ENCODE assay signal across 12 cellular contexts in genomic region chr6:45433533-45434400, GRCh38. TPM values are rescaled to one million over a fixed set of nuclear protein-coding genes. Genes with fewer than 3 reads are reported as not detected.
DNase-seq lines count a peak whose midpoint lies in the region; ATAC-seq and TF ChIP-seq lines count a peak whose summit lies in the region.
"Had no signal": no experiment of that assay in that cellular context is flagged by ENCODE, and none has a peak within 500 bp of the region (broad histone marks: within the 10 kb centered on the region; RNA-seq: fewer than 3 reads in every experiment).

No MANE protein-coding gene starts in this region.

- peaks cover 4% of the 10 kb centered on the region for H3K27me3 Mint-ChIP-seq in T-helper 1 cell treated with Interleukin-12 subunit alpha and Interleukin-12 subunit beta and Interleukin-4 antibody, amounts not matched to agents 30 μg/mL and 1 μg/mL, for 36 hours (ENCODE audit: low read depth)
- peaks cover 4% of the 10 kb centered on the region for H3K27me3 Mint-ChIP-seq in activated naive CD8-positive, alpha-beta T cell treated with anti-CD3 and anti-CD28 coated beads, Interleukin-2, amount 50 U/mL, for 24 hours
- no peaks in the 10 kb centered on the region for H3K27me3 Mint-ChIP-seq in osteocyte (ENCODE audit: unreplicated experiment)

- H3K4me3 ChIP-seq in NB4 (ENCODE audit: low read depth, low read length): no peak overlapping the region
- H3K4me3 ChIP-seq: skin epidermis had no signal

- peaks cover 52% of the 10 kb centered on the region for H3K4me1 Mint-ChIP-seq in T-helper 1 cell treated with Interleukin-12 subunit alpha and Interleukin-12 subunit beta and Interleukin-4 antibody, amounts not matched to agents 30 μg/mL and 1 μg/mL, for 36 hours (ENCODE audit: low read depth)
- H3K4me1 Mint-ChIP-seq in activated naive CD8-positive, alpha-beta T cell treated with anti-CD3 and anti-CD28 coated beads, Interleukin-2, amount 50 U/mL, for 24 hours: peaks cover 87% of the 10 kb centered on the region
- peaks cover 86% of the 10 kb centered on the region for H3K4me1 Mint-ChIP-seq in osteocyte (ENCODE audit: unreplicated experiment)

- H3K27ac Mint-ChIP-seq in T-helper 1 cell treated with Interleukin-12 subunit alpha and Interleukin-12 subunit beta and Interleukin-4 antibody, amounts not matched to agents 30 μg/mL and 1 μg/mL, for 36 hours: peak overlapping the region; percentile 55
- H3K27ac Mint-ChIP-seq in activated naive CD8-positive, alpha-beta T cell treated with anti-CD3 and anti-CD28 coated beads, Interleukin-2, amount 50 U/mL, for 24 hours: peak overlapping the region; percentile 73
- peak overlapping the region; percentile 83 for H3K27ac Mint-ChIP-seq in osteocyte (ENCODE audit: unreplicated experiment)

- H3K4me3 Mint-ChIP-seq in T-helper 1 cell treated with Interleukin-12 subunit alpha and Interleukin-12 subunit beta and Interleukin-4 antibody, amounts not matched to agents 30 μg/mL and 1 μg/mL, for 36 hours: peak overlapping the region; percentile 33
- H3K4me3 Mint-ChIP-seq in activated naive CD8-positive, alpha-beta T cell treated with anti-CD3 and anti-CD28 coated beads, Interleukin-2, amount 50 U/mL, for 24 hours: peak overlapping the region; percentile 42
- H3K4me3 Mint-ChIP-seq in osteocyte (ENCODE audit: unreplicated experiment): no peak overlapping the region

- DNase-seq in T-helper 1 cell (no peak), NB4 (ENCODE audit: low read depth) (peak; percentile 39), osteocyte (ENCODE audit: extremely low spot score, unreplicated experiment) (no peak), NAMALWA (ENCODE audit: low spot score) (no peak)
- no peak for DNase-seq in activated naive CD8-positive, alpha-beta T cell treated with anti-CD3 and anti-CD28 coated beads, Interleukin-2, amount 50 U/mL, for 24 hours
- no peak for DNase-seq in stimulated activated CD4-positive, alpha-beta T cell treated with anti-CD3 and anti-CD28 coated beads, Interleukin-12 subunit alpha, Interleukin-12 subunit beta, amount 100 ng/mL, for 4 hours
- DNase-seq: cortex of kidney, NCI-H1436 treated with DMSO at 0.1 percent for 48 hours, NCI-H524 had no signal

- ATAC-seq in activated naive CD8-positive, alpha-beta T cell treated with anti-CD3 and anti-CD28 coated beads, Interleukin-2, amount 50 U/mL, for 24 hours: no peak
- ATAC-seq in GM18519 (IDR thresholded peaks at IDR 0.05; ENCODE audit: low FRiP score, unreplicated experiment): no peak

- no peak for TF ChIP-seq POLR2A in NB4 (IDR thresholded peaks at IDR 0.05; ENCODE audit: extremely low read depth, insufficient read length)

- TF ChIP-seq CTCF in NB4 (IDR thresholded peaks at IDR 0.05; ENCODE audit: low read depth, low read length) (no peak), osteocyte (IDR thresholded peaks at IDR 0.05) (no peak)

- H3K9me3 Mint-ChIP-seq in T-helper 1 cell treated with Interleukin-12 subunit alpha and Interleukin-12 subunit beta and Interleukin-4 antibody, amounts not matched to agents 30 μg/mL and 1 μg/mL, for 36 hours: no peaks in the 10 kb centered on the region
- H3K9me3 Mint-ChIP-seq in activated naive CD8-positive, alpha-beta T cell treated with anti-CD3 and anti-CD28 coated beads, Interleukin-2, amount 50 U/mL, for 24 hours: no peaks in the 10 kb centered on the region
- no peaks in the 10 kb centered on the region for H3K9me3 Mint-ChIP-seq in osteocyte (ENCODE audit: unreplicated experiment)

- peaks cover 34% of the 10 kb centered on the region for H3K36me3 Mint-ChIP-seq in T-helper 1 cell treated with Interleukin-12 subunit alpha and Interleukin-12 subunit beta and Interleukin-4 antibody, amounts not matched to agents 30 μg/mL and 1 μg/mL, for 36 hours (ENCODE audit: low read depth)
- H3K36me3 Mint-ChIP-seq in activated naive CD8-positive, alpha-beta T cell treated with anti-CD3 and anti-CD28 coated beads, Interleukin-2, amount 50 U/mL, for 24 hours (ENCODE audit: low read depth): peaks cover 46% of the 10 kb centered on the region
- peaks cover 40% of the 10 kb centered on the region for H3K36me3 Mint-ChIP-seq in osteocyte (ENCODE audit: unreplicated experiment)

RNA-seq across cellular contexts. Expression of gene SUPT3H, which starts 56.0 kb away (rescaled TPM):
- total RNA-seq in osteocyte: 13.2 and 15.1 TPM in 2 replicates
